Comparison of ENCODE assay signal across 23 cellular contexts in the genomic region with DNA sequence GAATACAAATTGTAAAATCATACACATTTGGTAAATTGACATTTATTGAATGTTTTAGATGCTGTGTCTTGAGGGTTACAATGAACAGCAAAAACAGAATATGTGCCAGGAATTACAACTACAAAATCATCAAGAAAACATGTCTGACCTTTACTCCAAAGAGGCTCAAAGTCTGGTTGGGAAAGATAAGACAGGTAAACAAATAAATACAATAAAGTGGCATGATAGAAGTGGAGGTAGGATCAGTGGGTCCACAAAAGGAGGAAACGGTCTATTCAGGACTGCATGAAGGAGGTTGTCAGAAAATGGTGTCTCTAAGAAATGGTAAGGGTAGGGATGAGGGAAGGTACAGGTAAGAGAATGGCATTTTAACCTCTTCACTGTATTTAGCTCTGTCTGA. TPM values are rescaled to one million over a fixed set of nuclear protein-coding genes. Genes with fewer than 3 reads are reported as not detected.
"Had no signal": no experiment of that assay in that cellular context is flagged by ENCODE, and none has a peak within 500 bp of the region (broad histone marks: within the 10 kb centered on the region; RNA-seq: fewer than 3 reads in every experiment).

No MANE protein-coding gene starts in this region.

- H3K9me3 ChIP-seq: left ventricle myocardium inferior, sigmoid colon, testis had no signal

- ATAC-seq: activated T-cell treated with anti-CD3 and anti-CD28 coated beads, Interleukin-2, amount 50 U/mL, for 72 hours; foreskin keratinocyte; stimulated activated naive B cell treated with anti-CD40 and anti-IgM and Interleukin-4, amounts not matched to agents 10 μg/mL and 1 μg/mL and 100 μg/mL, for 72 hours; T-helper 17 cell had no signal

- H3K36me3 ChIP-seq: left ventricle myocardium inferior, sigmoid colon had no signal

- H3K9me3 Mint-ChIP-seq: activated CD4-positive, alpha-beta memory T cell treated with anti-CD3 and anti-CD28 coated beads for 36 hours; activated naive CD4-positive, alpha-beta T cell treated with anti-CD3 and anti-CD28 coated beads for 36 hours; activated naive CD8-positive, alpha-beta T cell treated with anti-CD3 and anti-CD28 coated beads, Interleukin-2, amount 10 ng/mL, durations not matched to agents 7 days and 5 days; activated T-cell treated with anti-CD3 and anti-CD28 coated beads, Interleukin-2, amount 50 U/mL, for 72 hours; naive B cell; stimulated activated naive B cell treated with anti-CD40 and anti-IgM and Interleukin-4, amounts not matched to agents 10 μg/mL and 1 μg/mL and 100 μg/mL, for 72 hours had no signal

- H3K4me3 Mint-ChIP-seq: activated CD4-positive, alpha-beta memory T cell treated with anti-CD3 and anti-CD28 coated beads for 36 hours; activated naive CD4-positive, alpha-beta T cell treated with anti-CD3 and anti-CD28 coated beads for 36 hours; activated naive CD8-positive, alpha-beta T cell treated with anti-CD3 and anti-CD28 coated beads, Interleukin-2, amount 10 ng/mL, durations not matched to agents 7 days and 5 days; activated T-cell treated with anti-CD3 and anti-CD28 coated beads, Interleukin-2, amount 50 U/mL, for 72 hours; naive B cell; stimulated activated naive B cell treated with anti-CD40 and anti-IgM and Interleukin-4, amounts not matched to agents 10 μg/mL and 1 μg/mL and 100 μg/mL, for 72 hours; T-helper 17 cell had no signal

- H3K4me3 ChIP-seq: coronary artery, left ventricle myocardium inferior, sigmoid colon, testis had no signal

- H3K27ac Mint-ChIP-seq: activated CD4-positive, alpha-beta memory T cell treated with anti-CD3 and anti-CD28 coated beads for 36 hours; activated naive CD4-positive, alpha-beta T cell treated with anti-CD3 and anti-CD28 coated beads for 36 hours; activated naive CD8-positive, alpha-beta T cell treated with anti-CD3 and anti-CD28 coated beads, Interleukin-2, amount 10 ng/mL, durations not matched to agents 7 days and 5 days; activated T-cell treated with anti-CD3 and anti-CD28 coated beads, Interleukin-2, amount 50 U/mL, for 72 hours; naive B cell; stimulated activated naive B cell treated with anti-CD40 and anti-IgM and Interleukin-4, amounts not matched to agents 10 μg/mL and 1 μg/mL and 100 μg/mL, for 72 hours; T-helper 17 cell had no signal

- H3K27ac ChIP-seq: coronary artery, foreskin keratinocyte, left ventricle myocardium inferior, sigmoid colon, testis had no signal

- H3K4me1 Mint-ChIP-seq: activated naive CD8-positive, alpha-beta T cell treated with anti-CD3 and anti-CD28 coated beads, Interleukin-2, amount 10 ng/mL, durations not matched to agents 7 days and 5 days; stimulated activated naive B cell treated with anti-CD40 and anti-IgM and Interleukin-4, amounts not matched to agents 10 μg/mL and 1 μg/mL and 100 μg/mL, for 72 hours had no signal

- H3K4me1 ChIP-seq: sigmoid colon, testis had no signal

- DNase-seq: activated CD4-positive, alpha-beta memory T cell treated with anti-CD3 and anti-CD28 coated beads for 36 hours; activated CD4-positive, alpha-beta T cell treated with anti-CD3 and anti-CD28 coated beads for 48 hours; activated effector memory CD4-positive, alpha-beta T cell treated with Interleukin-2 at 50 U/mL for 16 hours; activated naive CD4-positive, alpha-beta T cell treated with anti-CD3 and anti-CD28 coated beads for 36 hours; activated naive CD8-positive, alpha-beta T cell treated with anti-CD3 and anti-CD28 coated beads, Interleukin-2, amount 10 ng/mL, durations not matched to agents 7 days and 5 days; activated T-cell treated with anti-CD3 and anti-CD28 coated beads, Interleukin-2, amount 50 U/mL, for 72 hours; amniotic stem cell; erythroblast; foreskin keratinocyte; kidney glomerular epithelial cell; left ventricle myocardium inferior; naive B cell; occipital lobe; sigmoid colon; stimulated activated CD4-positive, alpha-beta T cell treated with anti-CD3 and anti-CD28 coated beads, Interleukin-2, amount 100 ng/mL, for 48 hours; stimulated activated CD8-positive, alpha-beta memory T cell treated with anti-CD3 and anti-CD28 coated beads, Interleukin-4, amount 100 ng/mL, for 48 hours; stimulated activated naive B cell treated with anti-CD40 and anti-IgM and Interleukin-4, amounts not matched to agents 10 μg/mL and 1 μg/mL and 100 μg/mL, for 72 hours; T-helper 17 cell; testis had no signal

- H3K36me3 Mint-ChIP-seq: activated CD4-positive, alpha-beta memory T cell treated with anti-CD3 and anti-CD28 coated beads for 36 hours; activated naive CD8-positive, alpha-beta T cell treated with anti-CD3 and anti-CD28 coated beads, Interleukin-2, amount 10 ng/mL, durations not matched to agents 7 days and 5 days; naive B cell; stimulated activated naive B cell treated with anti-CD40 and anti-IgM and Interleukin-4, amounts not matched to agents 10 μg/mL and 1 μg/mL and 100 μg/mL, for 72 hours had no signal

- H3K27me3 ChIP-seq: foreskin keratinocyte, sigmoid colon, testis had no signal

RNA-seq across cellular contexts. Expression of a gene that starts 3.8 kb away (rescaled TPM):
- total RNA-seq: activated CD4-positive, alpha-beta memory T cell treated with anti-CD3 and anti-CD28 coated beads for 36 hours; activated naive CD4-positive, alpha-beta T cell treated with anti-CD3 and anti-CD28 coated beads for 36 hours; activated naive CD8-positive, alpha-beta T cell treated with anti-CD3 and anti-CD28 coated beads, Interleukin-2, amount 10 ng/mL, durations not matched to agents 7 days and 5 days; activated T-cell treated with anti-CD3 and anti-CD28 coated beads, Interleukin-2, amount 50 U/mL, for 72 hours; bronchial epithelial cell; foreskin keratinocyte; glomerular endothelial cell; left ventricle myocardium inferior; mononuclear cell; sigmoid colon; T-helper 17 cell had no signal
